22 cellular contexts compared by ENCODE assay signal in the genomic region with DNA sequence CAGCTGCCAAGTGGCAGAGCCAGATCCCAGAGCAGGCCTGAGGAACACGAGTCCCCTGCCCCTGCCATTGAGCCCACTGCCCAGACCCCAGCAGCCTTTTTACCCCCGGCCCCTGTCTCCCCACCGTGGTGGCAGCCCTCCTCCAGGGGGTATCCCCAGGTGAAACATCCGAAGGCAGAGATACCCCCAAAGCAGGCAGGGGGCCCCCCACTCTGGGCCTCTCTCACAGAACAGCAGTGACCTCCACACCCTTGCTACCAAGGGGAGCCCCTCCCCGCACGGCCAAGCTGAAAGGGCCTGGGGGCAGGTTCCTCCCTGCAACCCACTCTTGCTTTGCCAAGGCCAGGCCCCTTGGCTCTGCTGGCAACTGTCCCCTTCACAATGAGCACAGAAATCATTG.
"Had no signal": no experiment of that assay in that cellular context is flagged by ENCODE, and none has a peak within 500 bp of the region (broad histone marks: within the 10 kb centered on the region; RNA-seq: fewer than 3 reads in every experiment).

No MANE protein-coding gene starts in this region.

- H3K9me3 ChIP-seq: esophagus muscularis mucosa, gastroesophageal sphincter, heart left ventricle, left ventricle myocardium inferior, lower lobe of right lung, mucosa of descending colon had no signal

- H3K27ac ChIP-seq: coronary artery, esophagus muscularis mucosa, foreskin keratinocyte, gastroesophageal sphincter, heart left ventricle, hepatocyte, left ventricle myocardium inferior, lower lobe of right lung had no signal

- H3K4me2 ChIP-seq: hepatocyte had no signal

- H3K4me3 Mint-ChIP-seq: immature natural killer cell, mesothelial cell of epicardium had no signal

- H3K4me1 ChIP-seq: foreskin keratinocyte, left ventricle myocardium inferior, lower lobe of right lung had no signal

- H2AFZ ChIP-seq: hepatocyte had no signal

- ATAC-seq: foreskin keratinocyte, gastroesophageal sphincter, heart left ventricle, left colon, left lobe of liver, lower lobe of right lung, mucosa of descending colon had no signal

- H3K27ac Mint-ChIP-seq: immature natural killer cell, mesothelial cell of epicardium had no signal

- H3K4me3 ChIP-seq: coronary artery, dorsolateral prefrontal cortex, esophagus muscularis mucosa, gastroesophageal sphincter, heart left ventricle, hepatocyte, left ventricle myocardium inferior, lower lobe of right lung, mucosa of descending colon had no signal

- H3K36me3 ChIP-seq: esophagus muscularis mucosa, gastroesophageal sphincter, heart left ventricle, left ventricle myocardium inferior, lower lobe of right lung had no signal

- H3K36me3 Mint-ChIP-seq: immature natural killer cell, mesothelial cell of epicardium had no signal

- DNase-seq: dermis blood vessel endothelial cell; dorsolateral prefrontal cortex; effector CD4-positive, alpha-beta T cell; effector memory CD4-positive, alpha-beta T cell; foreskin keratinocyte; hypothalamus; immature natural killer cell; islet precursor cell; kidney; kidney glomerular epithelial cell; left colon; left ventricle myocardium inferior; lower lobe of right lung; mesenchymal stem cell had no signal

- H3K9me3 Mint-ChIP-seq: immature natural killer cell, mesothelial cell of epicardium had no signal
